28 cellular contexts compared by ENCODE assay signal in genomic region chr4:120616041-120616440, GRCh38.
"Had no signal": no experiment of that assay in that cellular context is flagged by ENCODE, and none has a peak within 500 bp of the region (broad histone marks: within the 10 kb centered on the region; RNA-seq: fewer than 3 reads in every experiment).

No MANE protein-coding gene starts in this region.

- H3K4me3 Mint-ChIP-seq: memory B cell; mesothelial cell of epicardium; naive thymus-derived CD8-positive, alpha-beta T cell; nephron progenitor cell; stimulated activated memory B cell treated with anti-CD40 and anti-IgM and Interleukin-4, amounts not matched to agents 10 μg/mL and 1 μg/mL and 100 μg/mL, for 72 hours; type B pancreatic cell had no signal

- H3K4me1 ChIP-seq: esophagus squamous epithelium, gastrocnemius medialis, prostate gland, right atrium auricular region, sigmoid colon, spleen, testis, tibial artery had no signal

- DNase-seq: dermis blood vessel endothelial cell; effector memory CD4-positive, alpha-beta T cell; erythroblast; esophagus squamous epithelium; foreskin fibroblast; gastrocnemius medialis; head of caudate nucleus; kidney; mucosa of descending colon; naive thymus-derived CD8-positive, alpha-beta T cell; nephron progenitor cell; nucleus accumbens; sigmoid colon; spleen; stimulated activated CD4-positive, alpha-beta T cell treated with anti-CD3 and anti-CD28 coated beads, Interleukin-4, amount 100 ng/mL, for 4 hours; stimulated activated naive CD8-positive, alpha-beta T cell treated with anti-CD3 and anti-CD28 coated beads, Interleukin-15, Interleukin-2, amounts not matched to agents 100 U/mL and 50 U/mL, for 24 hours; substantia nigra; testis; tibial artery had no signal

- H3K9me3 ChIP-seq: esophagus squamous epithelium, gastrocnemius medialis, mucosa of descending colon, prostate gland, right atrium auricular region, sigmoid colon, spleen, testis, tibial artery had no signal

- H3K36me3 ChIP-seq: esophagus squamous epithelium, gastrocnemius medialis, prostate gland, right atrium auricular region, sigmoid colon, spleen, tibial artery had no signal

- H3K4me3 ChIP-seq: coronary artery, esophagus squamous epithelium, gastrocnemius medialis, lung, mucosa of descending colon, prostate gland, right atrium auricular region, sigmoid colon, spleen, testis, tibial artery had no signal

- H3K27me3 Mint-ChIP-seq: memory B cell; stimulated activated memory B cell treated with anti-CD40 and anti-IgM and Interleukin-4, amounts not matched to agents 10 μg/mL and 1 μg/mL and 100 μg/mL, for 72 hours; type B pancreatic cell had no signal

- ATAC-seq: gastrocnemius medialis; left lobe of liver; mucosa of descending colon; naive thymus-derived CD8-positive, alpha-beta T cell; stimulated activated memory B cell treated with anti-CD40 and anti-IgM and Interleukin-4, amounts not matched to agents 10 μg/mL and 1 μg/mL and 100 μg/mL, for 72 hours; stimulated activated naive CD8-positive, alpha-beta T cell treated with anti-CD3 and anti-CD28 coated beads, Interleukin-15, Interleukin-2, amounts not matched to agents 100 U/mL and 50 U/mL, for 24 hours had no signal

- H3K36me3 Mint-ChIP-seq: memory B cell; mesothelial cell of epicardium; naive thymus-derived CD8-positive, alpha-beta T cell; stimulated activated memory B cell treated with anti-CD40 and anti-IgM and Interleukin-4, amounts not matched to agents 10 μg/mL and 1 μg/mL and 100 μg/mL, for 72 hours; type B pancreatic cell had no signal

- H3K27ac ChIP-seq: coronary artery, esophagus squamous epithelium, gastrocnemius medialis, prostate gland, right atrium auricular region, sigmoid colon, spleen, testis, tibial artery had no signal

- H3K4me1 Mint-ChIP-seq: memory B cell; mesothelial cell of epicardium; naive thymus-derived CD8-positive, alpha-beta T cell; stimulated activated memory B cell treated with anti-CD40 and anti-IgM and Interleukin-4, amounts not matched to agents 10 μg/mL and 1 μg/mL and 100 μg/mL, for 72 hours had no signal

- H3K27me3 ChIP-seq: esophagus squamous epithelium, gastrocnemius medialis, right atrium auricular region, sigmoid colon, spleen, testis, tibial artery had no signal

- H3K9me3 Mint-ChIP-seq: memory B cell, mesothelial cell of epicardium, nephron progenitor cell, type B pancreatic cell had no signal

- H3K27ac Mint-ChIP-seq: memory B cell; mesothelial cell of epicardium; naive thymus-derived CD8-positive, alpha-beta T cell; nephron progenitor cell; stimulated activated memory B cell treated with anti-CD40 and anti-IgM and Interleukin-4, amounts not matched to agents 10 μg/mL and 1 μg/mL and 100 μg/mL, for 72 hours; type B pancreatic cell had no signal
